ENCODE assay signal across 16 cellular contexts in genomic region chr5:54049144-54049543, GRCh38.
DNase-seq lines count a peak whose midpoint lies in the region; ATAC-seq, FAIRE-seq and TF ChIP-seq lines count a peak whose summit lies in the region.
"Had no signal": no experiment of that assay in that cellular context is flagged by ENCODE, and none has a peak within 500 bp of the region (broad histone marks: within the 10 kb centered on the region; RNA-seq: fewer than 3 reads in every experiment).

No MANE protein-coding gene starts in this region.

- TF ChIP-seq POLR2A in A549 (IDR thresholded peaks at IDR 0.05; ENCODE audit: low read length) (no peak), IMR-90 (IDR thresholded peaks at IDR 0.05; ENCODE audit: low read depth, low read length) (no peak)

- peak overlapping the region; percentile 29 for H3K4ac ChIP-seq in IMR-90 (ENCODE audit: low read depth, low read length)

- H3K56ac ChIP-seq in IMR-90 (ENCODE audit: extremely low read depth, insufficient read depth, low read length), result no peak overlapping the region

- peak overlapping the region; percentile 16; the same call in 1 of the 2 replicates for H3K18ac ChIP-seq in IMR-90 (ENCODE audit: low read depth, low read length)

- ATAC-seq in A549 (no peak), IMR-90 (ENCODE audit: low read depth) (peak; percentile 36; the same call in 1 of the 2 replicates)
- ATAC-seq: CD8-positive, alpha-beta T cell; K562 had no signal

- CTCF ChIA-PET in A549 (lab: Yijun Ruan, JAX) (no interaction called here), IMR-90 (lab: Yijun Ruan, JAX) (no interaction called here)

- H2AK9ac ChIP-seq in IMR-90 (replicated peaks; ENCODE audit: low read depth, low read length, poor library complexity), result no peak overlapping the region

- peak overlapping the region; percentile 35; the same call in 1 of the 3 replicates for H3K4me2 ChIP-seq in A549
- no peak overlapping the region for H3K4me2 ChIP-seq in IMR-90 (ENCODE audit: low read depth, low read length)

- no peaks in the 10 kb centered on the region; the same call in 1 of the 2 replicates for H3K9me1 ChIP-seq in IMR-90 (ENCODE audit: insufficient read depth, low read length)

- TF ChIP-seq RAD21 in A549 (conservative IDR thresholded peaks at IDR 0.05 in 1 of 2, IDR thresholded peaks at IDR 0.05 in 1 of 2) (no peak), IMR-90 (IDR thresholded peaks at IDR 0.05; ENCODE audit: low read length) (no peak)

- H4K5ac ChIP-seq in IMR-90 (ENCODE audit: low read depth, low read length), result no peak overlapping the region

- 94% methylated on average over 1 of the region's 1 CpG for WGBS in A549 (ENCODE audit: missing lambda C conversion rate)
- WGBS in IMR-90 (ENCODE audit: extremely low coverage in 2 of 2, insufficient read length in 1 of 2), 2 experiments, result no CpG with 5 or more reads among the region's 1 CpG

- H3K27ac Mint-ChIP-seq in osteocyte (ENCODE audit: unreplicated experiment), result no peak overlapping the region
- H3K27ac Mint-ChIP-seq: CD8-positive, alpha-beta T cell had no signal

- TF ChIP-seq EP300 in A549 (IDR thresholded peaks at IDR 0.05), result no peak

- no peak overlapping the region for H3K9ac ChIP-seq in IMR-90 (ENCODE audit: low read depth, low read length)

- H3K4me3 Mint-ChIP-seq in osteocyte (ENCODE audit: unreplicated experiment), result no peak overlapping the region
- H3K4me3 Mint-ChIP-seq: CD14-positive monocyte; CD8-positive, alpha-beta T cell; H9 had no signal

- H2BK20ac ChIP-seq in IMR-90 (ENCODE audit: low read depth, low read length), result peak overlapping the region; percentile 31; the same call in 1 of the 2 replicates

- H3K4me1 ChIP-seq in A549 (peaks cover 49% of the 10 kb centered on the region), IMR-90 (ENCODE audit: control insufficient read depth, insufficient read depth, low read length) (peaks cover 4% of the 10 kb centered on the region; the same call in 1 of the 2 replicates)

- H3K27ac ChIP-seq in A549 (peak overlapping the region; percentile 57 to 76), IMR-90 (ENCODE audit: insufficient read depth, low read length) (peak overlapping the region; percentile 64; the same call in 1 of the 2 replicates)

- H3K4me1 Mint-ChIP-seq in osteocyte (ENCODE audit: unreplicated experiment), result peaks cover 13% of the 10 kb centered on the region
- H3K4me1 Mint-ChIP-seq: CD14-positive monocyte had no signal

- H3K36me3 Mint-ChIP-seq in osteocyte (ENCODE audit: unreplicated experiment), result no peaks in the 10 kb centered on the region

- peak overlapping the region; percentile 47; the same call in 1 of the 3 replicates for H2BK15ac ChIP-seq in IMR-90 (ENCODE audit: low read depth, low read length)

- peak overlapping the region; percentile 69; the same call in 1 of the 2 replicates for H3K14ac ChIP-seq in IMR-90 (replicated peaks; ENCODE audit: low read depth, low read length)

- H2AK5ac ChIP-seq in IMR-90 (ENCODE audit: low read depth, low read length), result peak overlapping the region; percentile 37; the same call in 1 of the 2 replicates

- H4K20me1 ChIP-seq in IMR-90 (ENCODE audit: insufficient read depth, low read length), result no peaks in the 10 kb centered on the region

- H3K9me3 Mint-ChIP-seq in osteocyte (ENCODE audit: unreplicated experiment), result no peaks in the 10 kb centered on the region
- H3K9me3 Mint-ChIP-seq: CD8-positive, alpha-beta T cell; H9 had no signal

- H2BK5ac ChIP-seq in IMR-90 (ENCODE audit: low read depth, low read length, poor library complexity, severe bottlenecking), result peak overlapping the region; percentile 30

- POLR2A ChIA-PET in A549 (lab: Yijun Ruan, JAX) (interaction anchor here (0.7 kb wide), 1 partner anchor 29 kb away, joined by 3 read pairs; no protein-coding TSS in a partner anchor), IMR-90 (lab: Charles Lee; ENCODE audit: unreplicated experiment) (interaction anchor here (0.6 kb wide), 1 partner anchor 17 kb away, joined by 4 read pairs; no protein-coding TSS in a partner anchor)

- no peaks in the 10 kb centered on the region for H3K27me3 Mint-ChIP-seq in osteocyte (ENCODE audit: unreplicated experiment)

- dilution Hi-C loops in IMR-90 (cut with HindIII; ENCODE audit: low sequenced_read_pairs, unreplicated experiment), result no loop called here

- H2BK120ac ChIP-seq in IMR-90 (ENCODE audit: low read depth, low read length), result peak overlapping the region; percentile 66

- no peak for TF ChIP-seq CTCF in A549 (IDR thresholded peaks at IDR 0.05)
- no peak for TF ChIP-seq CTCF in IMR-90 (conservative IDR thresholded peaks at IDR 0.05; ENCODE audit: low read depth, low read length)
- no peak for TF ChIP-seq CTCF in osteocyte (IDR thresholded peaks at IDR 0.05)
- TF ChIP-seq CTCF in GM10266 (IDR thresholded peaks at IDR 0.05; ENCODE audit: control insufficient read depth, insufficient read depth, low read depth, missing control alignments), result no peak

- peak overlapping the region; percentile 1 to 75; a peak in 3 of 4 replicates for H4K8ac ChIP-seq in IMR-90 (ENCODE audit: low read depth in 2 of 2, low read length in 2 of 2)

- H2AFZ ChIP-seq in IMR-90 (replicated peaks; ENCODE audit: low read length, poor library complexity), result no peak overlapping the region

- BruUV-seq in IMR-90 (replicated peaks; lab: Mats Ljungman, UMichigan), result no TSS peak

- FAIRE-seq in A549 (lab: Jason Lieb, UNC), result no peak
- FAIRE-seq: D721Med, GM12891, K562 had no signal

- no peaks in the 10 kb centered on the region for H3K36me3 ChIP-seq in IMR-90 (ENCODE audit: control insufficient read depth, insufficient read depth, low read length)

- H3K23ac ChIP-seq in IMR-90 (ENCODE audit: low read depth, low read length), result 0 out of 2 replicates have a peak overlapping the region, but pooled peaks have one; percentile 74

- H3K4me3 ChIP-seq in A549, result no peak overlapping the region
- H3K4me3 ChIP-seq in IMR-90 (ENCODE audit: insufficient read depth, low read depth, low read length), result no peak overlapping the region
- H3K4me3 ChIP-seq: K562 had no signal

- H3K9me3 ChIP-seq in A549 (no peaks in the 10 kb centered on the region), IMR-90 (ENCODE audit: control insufficient read depth, insufficient read depth, low read length) (no peaks in the 10 kb centered on the region)

- peak overlapping the region; percentile 73; the same call in 1 of the 2 replicates for H4K91ac ChIP-seq in IMR-90 (ENCODE audit: insufficient read depth, low read depth, low read length)

- DNase-seq in A549 (ENCODE audit: low read depth in 1 of 2, low spot score in 1 of 2) (no peak), EH (ENCODE audit: low read depth) (peak; percentile 58), IMR-90 (peak; percentile 14), hepatic stellate cell (ENCODE audit: low spot score) (peak; percentile 15), osteocyte (ENCODE audit: extremely low spot score, unreplicated experiment) (no peak), GM10266 (ENCODE audit: extremely low spot score) (no peak), foreskin melanocyte (no peak)
- DNase-seq: CD8-positive, alpha-beta T cell; COR-L47; DND-41; GOT3; H9 had no signal

- intact Hi-C loops in IMR-90 (cut with micrococcal nuclease), result no loop called here

- H3K79me1 ChIP-seq in IMR-90 (ENCODE audit: low read depth in 1 of 2, low read length in 2 of 2), result no peaks in the 10 kb centered on the region

- in situ Hi-C loops in IMR-90 (cut with MboI; ENCODE audit: low sequenced_read_pairs), result no loop called here

- no peaks in the 10 kb centered on the region for H3K27me3 ChIP-seq in IMR-90 (ENCODE audit: control insufficient read depth, insufficient read depth, low read length)

TF ChIP-seq in A549, 52 proteins besides CTCF, POLR2A, EP300 and RAD21:
- no peak for TF ChIP-seq FOSB (CRISPR knock-in tag; IDR thresholded peaks at IDR 0.05)
- TF ChIP-seq GATA3 (IDR thresholded peaks at IDR 0.05; ENCODE audit: borderline replicate concordance), result no peak

TF ChIP-seq in IMR-90, 13 proteins besides CTCF, POLR2A, EP300 and RAD21:
- TF ChIP-seq USF2 (IDR thresholded peaks at IDR 0.05; ENCODE audit: low read depth, low read length) (no peak), RCOR1 (IDR thresholded peaks at IDR 0.05; ENCODE audit: insufficient replicate concordance, low read length) (no peak), NFE2L2 (IDR thresholded peaks at IDR 0.05; ENCODE audit: low read depth, low read length) (no peak), MXI1 (IDR thresholded peaks at IDR 0.05; ENCODE audit: borderline replicate concordance, low read depth, low read length) (no peak), FOS (IDR thresholded peaks at IDR 0.05; ENCODE audit: low read depth, low read length) (no peak), RFX5 (IDR thresholded peaks at IDR 0.05; ENCODE audit: low read depth, low read length) (no peak), BHLHE40 (IDR thresholded peaks at IDR 0.05; ENCODE audit: low read depth, low read length) (no peak), CEBPB (IDR thresholded peaks at IDR 0.05; ENCODE audit: low read depth, low read length) (no peak), MAZ (IDR thresholded peaks at IDR 0.05; ENCODE audit: borderline replicate concordance, low read depth, low read length) (no peak), MAFK (IDR thresholded peaks at IDR 0.05; ENCODE audit: low read depth, low read length) (no peak), CHD1 (IDR thresholded peaks at IDR 0.05; ENCODE audit: low read depth, low read length) (no peak), SMC3 (IDR thresholded peaks at IDR 0.05; ENCODE audit: low read depth, low read length) (no peak)
- TF ChIP-seq, protein P1, sequence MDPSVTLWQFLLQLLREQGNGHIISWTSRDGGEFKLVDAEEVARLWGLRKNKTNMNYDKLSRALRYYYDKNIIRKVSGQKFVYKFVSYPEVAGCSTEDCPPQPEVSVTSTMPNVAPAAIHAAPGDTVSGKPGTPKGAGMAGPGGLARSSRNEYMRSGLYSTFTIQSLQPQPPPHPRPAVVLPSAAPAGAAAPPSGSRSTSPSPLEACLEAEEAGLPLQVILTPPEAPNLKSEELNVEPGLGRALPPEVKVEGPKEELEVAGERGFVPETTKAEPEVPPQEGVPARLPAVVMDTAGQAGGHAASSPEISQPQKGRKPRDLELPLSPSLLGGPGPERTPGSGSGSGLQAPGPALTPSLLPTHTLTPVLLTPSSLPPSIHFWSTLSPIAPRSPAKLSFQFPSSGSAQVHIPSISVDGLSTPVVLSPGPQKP (IDR thresholded peaks at IDR 0.05; ENCODE audit: borderline replicate concordance, low read depth, low read length), result no peak

Comparison
In these comparisons a context has a peak if more than half of its experiments do, and no peak if none do; other contexts are left out.
1. DNase-seq: peak in EH (single experiment), IMR-90 (single experiment) and hepatic stellate cell (single experiment); none in A549 (0 of 2), osteocyte (single experiment), GM10266 (single experiment) and foreskin melanocyte (single experiment).